ENCODE assay signal across 1 cellular context in genomic region chr5:126814721-126815404, GRCh38.
TF ChIP-seq lines count a peak whose summit lies in the region.

No MANE protein-coding gene starts in this region.

TF ChIP-seq in K562, 482 proteins besides CTCF, POLR2A, EP300 and RAD21 (continues in another document):
- no peak for TF ChIP-seq ZNF668 (CRISPR knock-in tag; IDR thresholded peaks at IDR 0.05)
- TF ChIP-seq NFE2 (IDR thresholded peaks at IDR 0.05; ENCODE audit: low read depth), result 0 out of 2 replicates have a peak, but pooled peaks have one; percentile 22
- no peak for TF ChIP-seq FOXJ2 (tag; IDR thresholded peaks at IDR 0.05)
- TF ChIP-seq NRF1 (conservative IDR thresholded peaks at IDR 0.05 in 1 of 2, IDR thresholded peaks at IDR 0.05 in 1 of 2), result no peak
- no peak for TF ChIP-seq ATF7 (IDR thresholded peaks at IDR 0.05)
- TF ChIP-seq, protein P1, sequence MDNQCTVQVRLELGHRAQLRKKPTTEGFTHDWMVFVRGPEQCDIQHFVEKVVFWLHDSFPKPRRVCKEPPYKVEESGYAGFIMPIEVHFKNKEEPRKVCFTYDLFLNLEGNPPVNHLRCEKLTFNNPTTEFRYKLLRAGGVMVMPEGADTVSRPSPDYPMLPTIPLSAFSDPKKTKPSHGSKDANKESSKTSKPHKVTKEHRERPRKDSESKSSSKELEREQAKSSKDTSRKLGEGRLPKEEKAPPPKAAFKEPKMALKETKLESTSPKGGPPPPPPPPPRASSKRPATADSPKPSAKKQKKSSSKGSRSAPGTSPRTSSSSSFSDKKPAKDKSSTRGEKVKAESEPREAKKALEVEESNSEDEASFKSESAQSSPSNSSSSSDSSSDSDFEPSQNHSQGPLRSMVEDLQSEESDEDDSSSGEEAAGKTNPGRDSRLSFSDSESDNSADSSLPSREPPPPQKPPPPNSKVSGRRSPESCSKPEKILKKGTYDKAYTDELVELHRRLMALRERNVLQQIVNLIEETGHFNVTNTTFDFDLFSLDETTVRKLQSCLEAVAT (IDR thresholded peaks at IDR 0.05), result no peak
- no peak for TF ChIP-seq ARID4B (CRISPR knock-in tag; IDR thresholded peaks at IDR 0.05)
- no peak for TF ChIP-seq POLR2AphosphoS5 (IDR thresholded peaks at IDR 0.05; ENCODE audit: control insufficient read depth, insufficient read depth, low read depth, low read length)
- TF ChIP-seq SMAD2 (IDR thresholded peaks at IDR 0.05; ENCODE audit: low read depth, low read length), result no peak
- TF ChIP-seq E4F1 (CRISPR knock-in tag; IDR thresholded peaks at IDR 0.05; ENCODE audit: borderline replicate concordance), result no peak
- TF ChIP-seq ZBTB7A (IDR thresholded peaks at IDR 0.05; ENCODE audit: borderline replicate concordance, control insufficient read depth, low read depth, low read length), result no peak
- no peak for TF ChIP-seq GATAD2A (IDR thresholded peaks at IDR 0.05)
- TF ChIP-seq NFE2L1 (tag; IDR thresholded peaks at IDR 0.05; ENCODE audit: borderline replicate concordance, low read depth), result peak; percentile 50; the same call in 1 of the 2 replicates
- TF ChIP-seq MYC (IDR thresholded peaks at IDR 0.05; ENCODE audit: low read depth, low read length), result no peak
- no peak for TF ChIP-seq MYC (CRISPR knock-in tag; IDR thresholded peaks at IDR 0.05; ENCODE audit: borderline replicate concordance, low read depth)
- no peak for TF ChIP-seq ZNF263 (CRISPR knock-in tag; IDR thresholded peaks at IDR 0.05; ENCODE audit: borderline replicate concordance)
- TF ChIP-seq ZNF316 (IDR thresholded peaks at IDR 0.05), result peak; percentile 34
- TF ChIP-seq HOXB6 (CRISPR knock-in tag; IDR thresholded peaks at IDR 0.05; ENCODE audit: borderline replicate concordance), result no peak
- TF ChIP-seq MAFG (tag; conservative IDR thresholded peaks at IDR 0.05), result peak; percentile 48; the same call in 1 of the 2 replicates
- no peak for TF ChIP-seq SMAD3 (CRISPR knock-in tag; conservative IDR thresholded peaks at IDR 0.05)
- TF ChIP-seq, protein P2, sequence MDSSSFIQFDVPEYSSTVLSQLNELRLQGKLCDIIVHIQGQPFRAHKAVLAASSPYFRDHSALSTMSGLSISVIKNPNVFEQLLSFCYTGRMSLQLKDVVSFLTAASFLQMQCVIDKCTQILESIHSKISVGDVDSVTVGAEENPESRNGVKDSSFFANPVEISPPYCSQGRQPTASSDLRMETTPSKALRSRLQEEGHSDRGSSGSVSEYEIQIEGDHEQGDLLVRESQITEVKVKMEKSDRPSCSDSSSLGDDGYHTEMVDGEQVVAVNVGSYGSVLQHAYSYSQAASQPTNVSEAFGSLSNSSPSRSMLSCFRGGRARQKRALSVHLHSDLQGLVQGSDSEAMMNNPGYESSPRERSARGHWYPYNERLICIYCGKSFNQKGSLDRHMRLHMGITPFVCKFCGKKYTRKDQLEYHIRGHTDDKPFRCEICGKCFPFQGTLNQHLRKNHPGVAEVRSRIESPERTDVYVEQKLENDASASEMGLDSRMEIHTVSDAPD (CRISPR knock-in tag; IDR thresholded peaks at IDR 0.05), result no peak
- no peak for TF ChIP-seq ZNF589 (CRISPR knock-in tag; IDR thresholded peaks at IDR 0.05; ENCODE audit: low read depth)
- no peak for TF ChIP-seq ZNF561 (CRISPR knock-in tag; conservative IDR thresholded peaks at IDR 0.05)
- no peak for TF ChIP-seq ZNF12 (CRISPR knock-in tag; IDR thresholded peaks at IDR 0.05)
- TF ChIP-seq TEAD4 (IDR thresholded peaks at IDR 0.05; ENCODE audit: low read length), result no peak
- TF ChIP-seq TEAD4 (CRISPR knock-in tag; IDR thresholded peaks at IDR 0.05; ENCODE audit: borderline replicate concordance), result no peak
- TF ChIP-seq MIER1 (IDR thresholded peaks at IDR 0.05; ENCODE audit: low read depth), result no peak
- no peak for TF ChIP-seq YBX1 (IDR thresholded peaks at IDR 0.05)
- no peak for TF ChIP-seq CBX8 (IDR thresholded peaks at IDR 0.05; ENCODE audit: borderline replicate concordance, extremely low read depth, low read depth, low read length, poor library complexity, severe bottlenecking)
- TF ChIP-seq ZNF354B (CRISPR knock-in tag; IDR thresholded peaks at IDR 0.05), result no peak
- TF ChIP-seq, protein P3, sequence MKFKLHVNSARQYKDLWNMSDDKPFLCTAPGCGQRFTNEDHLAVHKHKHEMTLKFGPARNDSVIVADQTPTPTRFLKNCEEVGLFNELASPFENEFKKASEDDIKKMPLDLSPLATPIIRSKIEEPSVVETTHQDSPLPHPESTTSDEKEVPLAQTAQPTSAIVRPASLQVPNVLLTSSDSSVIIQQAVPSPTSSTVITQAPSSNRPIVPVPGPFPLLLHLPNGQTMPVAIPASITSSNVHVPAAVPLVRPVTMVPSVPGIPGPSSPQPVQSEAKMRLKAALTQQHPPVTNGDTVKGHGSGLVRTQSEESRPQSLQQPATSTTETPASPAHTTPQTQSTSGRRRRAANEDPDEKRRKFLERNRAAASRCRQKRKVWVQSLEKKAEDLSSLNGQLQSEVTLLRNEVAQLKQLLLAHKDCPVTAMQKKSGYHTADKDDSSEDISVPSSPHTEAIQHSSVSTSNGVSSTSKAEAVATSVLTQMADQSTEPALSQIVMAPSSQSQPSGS (CRISPR knock-in tag; IDR thresholded peaks at IDR 0.05), result no peak
- no peak for TF ChIP-seq CEBPG (CRISPR knock-in tag; IDR thresholded peaks at IDR 0.05)
- TF ChIP-seq CEBPG (tag; conservative IDR thresholded peaks at IDR 0.05 in 1 of 2, IDR thresholded peaks at IDR 0.05 in 1 of 2), result 0 out of 4 replicates have a peak, but pooled peaks of 1 of the 2 experiments have one; percentile 8
- no peak for TF ChIP-seq IRF1 (CRISPR knock-in tag; IDR thresholded peaks at IDR 0.05; ENCODE audit: borderline replicate concordance)
- TF ChIP-seq SOX6 (IDR thresholded peaks at IDR 0.05), result no peak
- no peak for TF ChIP-seq MAZ (CRISPR knock-in tag; conservative IDR thresholded peaks at IDR 0.05 in 1 of 2, IDR thresholded peaks at IDR 0.05 in 1 of 2)
- TF ChIP-seq GATA2 (CRISPR knock-in tag; IDR thresholded peaks at IDR 0.05), result no peak
- no peak for TF ChIP-seq CBX3 (IDR thresholded peaks at IDR 0.05; ENCODE audit: borderline replicate concordance in 1 of 2, low read length in 2 of 2)
- no peak for TF ChIP-seq ZBTB49 (CRISPR knock-in tag; IDR thresholded peaks at IDR 0.05; ENCODE audit: borderline replicate concordance)
- no peak for TF ChIP-seq ILK (tag; IDR thresholded peaks at IDR 0.05; ENCODE audit: borderline replicate concordance, low read depth)
- TF ChIP-seq MCM5 (IDR thresholded peaks at IDR 0.05; ENCODE audit: low read depth), result no peak
- TF ChIP-seq ZSCAN29 (IDR thresholded peaks at IDR 0.05), result no peak
- no peak for TF ChIP-seq PURB (CRISPR knock-in tag; IDR thresholded peaks at IDR 0.05; ENCODE audit: low read depth)
- no peak for TF ChIP-seq POLR2B (IDR thresholded peaks at IDR 0.05; ENCODE audit: low read depth, partially characterized antibody)
